1 cellular context compared by ENCODE assay signal in the genomic region with DNA sequence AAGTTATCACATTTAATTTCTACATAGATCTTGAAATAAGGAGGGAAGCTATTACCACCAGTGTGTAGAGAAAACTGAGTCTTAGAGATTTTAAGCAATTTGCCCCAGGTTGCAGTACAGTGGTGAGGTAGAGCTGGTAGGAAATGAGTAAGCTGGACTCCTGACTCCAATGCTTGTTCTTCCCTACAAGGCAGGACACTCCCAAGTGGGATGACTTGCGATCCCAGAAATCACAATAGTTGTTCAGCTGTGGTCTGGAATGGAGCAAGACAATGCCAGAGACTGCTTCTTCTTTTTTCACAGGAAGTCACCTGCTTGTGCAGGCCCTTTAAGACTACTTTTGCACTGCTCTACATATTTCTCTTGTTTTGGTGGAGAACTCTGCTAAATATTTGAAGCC.
TF ChIP-seq lines count a peak whose summit lies in the region.

No MANE protein-coding gene starts in this region.

TF ChIP-seq in H1, 55 proteins besides CTCF, POLR2A, EP300 and RAD21:
- TF ChIP-seq HDAC6 (IDR thresholded peaks at IDR 0.05; ENCODE audit: low read depth, low read length) (no peak), SP2 (IDR thresholded peaks at IDR 0.05; ENCODE audit: low read length) (no peak), TBP (IDR thresholded peaks at IDR 0.05; ENCODE audit: low read depth, low read length) (no peak), GTF2F1 (IDR thresholded peaks at IDR 0.05; ENCODE audit: borderline replicate concordance, low read depth, low read length) (no peak), SIRT6 (IDR thresholded peaks at IDR 0.05; ENCODE audit: low read length) (no peak)
- TF ChIP-seq, protein P1, sequence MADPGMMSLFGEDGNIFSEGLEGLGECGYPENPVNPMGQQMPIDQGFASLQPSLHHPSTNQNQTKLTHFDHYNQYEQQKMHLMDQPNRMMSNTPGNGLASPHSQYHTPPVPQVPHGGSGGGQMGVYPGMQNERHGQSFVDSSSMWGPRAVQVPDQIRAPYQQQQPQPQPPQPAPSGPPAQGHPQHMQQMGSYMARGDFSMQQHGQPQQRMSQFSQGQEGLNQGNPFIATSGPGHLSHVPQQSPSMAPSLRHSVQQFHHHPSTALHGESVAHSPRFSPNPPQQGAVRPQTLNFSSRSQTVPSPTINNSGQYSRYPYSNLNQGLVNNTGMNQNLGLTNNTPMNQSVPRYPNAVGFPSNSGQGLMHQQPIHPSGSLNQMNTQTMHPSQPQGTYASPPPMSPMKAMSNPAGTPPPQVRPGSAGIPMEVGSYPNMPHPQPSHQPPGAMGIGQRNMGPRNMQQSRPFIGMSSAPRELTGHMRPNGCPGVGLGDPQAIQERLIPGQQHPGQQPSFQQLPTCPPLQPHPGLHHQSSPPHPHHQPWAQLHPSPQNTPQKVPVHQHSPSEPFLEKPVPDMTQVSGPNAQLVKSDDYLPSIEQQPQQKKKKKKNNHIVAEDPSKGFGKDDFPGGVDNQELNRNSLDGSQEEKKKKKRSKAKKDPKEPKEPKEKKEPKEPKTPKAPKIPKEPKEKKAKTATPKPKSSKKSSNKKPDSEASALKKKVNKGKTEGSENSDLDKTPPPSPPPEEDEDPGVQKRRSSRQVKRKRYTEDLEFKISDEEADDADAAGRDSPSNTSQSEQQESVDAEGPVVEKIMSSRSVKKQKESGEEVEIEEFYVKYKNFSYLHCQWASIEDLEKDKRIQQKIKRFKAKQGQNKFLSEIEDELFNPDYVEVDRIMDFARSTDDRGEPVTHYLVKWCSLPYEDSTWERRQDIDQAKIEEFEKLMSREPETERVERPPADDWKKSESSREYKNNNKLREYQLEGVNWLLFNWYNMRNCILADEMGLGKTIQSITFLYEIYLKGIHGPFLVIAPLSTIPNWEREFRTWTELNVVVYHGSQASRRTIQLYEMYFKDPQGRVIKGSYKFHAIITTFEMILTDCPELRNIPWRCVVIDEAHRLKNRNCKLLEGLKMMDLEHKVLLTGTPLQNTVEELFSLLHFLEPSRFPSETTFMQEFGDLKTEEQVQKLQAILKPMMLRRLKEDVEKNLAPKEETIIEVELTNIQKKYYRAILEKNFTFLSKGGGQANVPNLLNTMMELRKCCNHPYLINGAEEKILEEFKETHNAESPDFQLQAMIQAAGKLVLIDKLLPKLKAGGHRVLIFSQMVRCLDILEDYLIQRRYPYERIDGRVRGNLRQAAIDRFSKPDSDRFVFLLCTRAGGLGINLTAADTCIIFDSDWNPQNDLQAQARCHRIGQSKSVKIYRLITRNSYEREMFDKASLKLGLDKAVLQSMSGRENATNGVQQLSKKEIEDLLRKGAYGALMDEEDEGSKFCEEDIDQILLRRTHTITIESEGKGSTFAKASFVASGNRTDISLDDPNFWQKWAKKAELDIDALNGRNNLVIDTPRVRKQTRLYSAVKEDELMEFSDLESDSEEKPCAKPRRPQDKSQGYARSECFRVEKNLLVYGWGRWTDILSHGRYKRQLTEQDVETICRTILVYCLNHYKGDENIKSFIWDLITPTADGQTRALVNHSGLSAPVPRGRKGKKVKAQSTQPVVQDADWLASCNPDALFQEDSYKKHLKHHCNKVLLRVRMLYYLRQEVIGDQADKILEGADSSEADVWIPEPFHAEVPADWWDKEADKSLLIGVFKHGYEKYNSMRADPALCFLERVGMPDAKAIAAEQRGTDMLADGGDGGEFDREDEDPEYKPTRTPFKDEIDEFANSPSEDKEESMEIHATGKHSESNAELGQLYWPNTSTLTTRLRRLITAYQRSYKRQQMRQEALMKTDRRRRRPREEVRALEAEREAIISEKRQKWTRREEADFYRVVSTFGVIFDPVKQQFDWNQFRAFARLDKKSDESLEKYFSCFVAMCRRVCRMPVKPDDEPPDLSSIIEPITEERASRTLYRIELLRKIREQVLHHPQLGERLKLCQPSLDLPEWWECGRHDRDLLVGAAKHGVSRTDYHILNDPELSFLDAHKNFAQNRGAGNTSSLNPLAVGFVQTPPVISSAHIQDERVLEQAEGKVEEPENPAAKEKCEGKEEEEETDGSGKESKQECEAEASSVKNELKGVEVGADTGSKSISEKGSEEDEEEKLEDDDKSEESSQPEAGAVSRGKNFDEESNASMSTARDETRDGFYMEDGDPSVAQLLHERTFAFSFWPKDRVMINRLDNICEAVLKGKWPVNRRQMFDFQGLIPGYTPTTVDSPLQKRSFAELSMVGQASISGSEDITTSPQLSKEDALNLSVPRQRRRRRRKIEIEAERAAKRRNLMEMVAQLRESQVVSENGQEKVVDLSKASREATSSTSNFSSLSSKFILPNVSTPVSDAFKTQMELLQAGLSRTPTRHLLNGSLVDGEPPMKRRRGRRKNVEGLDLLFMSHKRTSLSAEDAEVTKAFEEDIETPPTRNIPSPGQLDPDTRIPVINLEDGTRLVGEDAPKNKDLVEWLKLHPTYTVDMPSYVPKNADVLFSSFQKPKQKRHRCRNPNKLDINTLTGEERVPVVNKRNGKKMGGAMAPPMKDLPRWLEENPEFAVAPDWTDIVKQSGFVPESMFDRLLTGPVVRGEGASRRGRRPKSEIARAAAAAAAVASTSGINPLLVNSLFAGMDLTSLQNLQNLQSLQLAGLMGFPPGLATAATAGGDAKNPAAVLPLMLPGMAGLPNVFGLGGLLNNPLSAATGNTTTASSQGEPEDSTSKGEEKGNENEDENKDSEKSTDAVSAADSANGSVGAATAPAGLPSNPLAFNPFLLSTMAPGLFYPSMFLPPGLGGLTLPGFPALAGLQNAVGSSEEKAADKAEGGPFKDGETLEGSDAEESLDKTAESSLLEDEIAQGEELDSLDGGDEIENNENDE (IDR thresholded peaks at IDR 0.05; ENCODE audit: insufficient replicate concordance, low read length), result no peak
